In genomic region chr22:33853200-33854097, GRCh38 we compare ENCODE assay signal across 8 cellular contexts.
DNase-seq lines count a peak whose midpoint lies in the region; ATAC-seq and TF ChIP-seq lines count a peak whose summit lies in the region.

No MANE protein-coding gene starts in this region.

- H3K4me3 ChIP-seq in AG04449 (ENCODE audit: low read depth, low read length) (peak overlapping the region; percentile 62), coronary artery (peak overlapping the region; percentile 66), stomach smooth muscle (ENCODE audit: low read length in 2 of 2) (peak overlapping the region; percentile 66 to 86), Caco-2 (ENCODE audit: low read depth, low read length) (no peak overlapping the region)

- peak overlapping the region; percentile 39 to 74 for H3K9ac ChIP-seq in stomach smooth muscle (ENCODE audit: low read length in 2 of 2)

- H3K27ac ChIP-seq in coronary artery (peak overlapping the region; percentile 38 to 71), stomach smooth muscle (ENCODE audit: low read length) (peak overlapping the region; percentile 58)

- H3K27me3 ChIP-seq in stomach smooth muscle (ENCODE audit: control insufficient read depth in 1 of 2, insufficient read depth in 2 of 2, low read length in 2 of 2), result no peaks in the 10 kb centered on the region
- no peaks in the 10 kb centered on the region for H3K27me3 ChIP-seq in Caco-2 (replicated peaks; ENCODE audit: control insufficient read depth, insufficient read depth, low read length)

- no TSS peak for BruUV-seq in Caco-2 (replicated peaks; lab: Mats Ljungman, UMichigan)

- POLR2A ChIA-PET in AG04449 (lab: Yijun Ruan, JAX), result interaction anchor here (0.7 to 1.2 kb wide), 2 partner anchors 68 to 69 kb away, joined by 3 read pairs; no protein-coding TSS in a partner anchor
- POLR2A ChIA-PET in Caco-2 (lab: Charles Lee), result interaction anchor here (0.6 kb wide), 1 partner anchor 18 kb away, joined by 8 read pairs; no protein-coding TSS in a partner anchor

- in situ Hi-C loops in GM13976 (cut with MboI; ENCODE audit: low sequenced_read_pairs, unreplicated experiment), result no loop called here

- H3K36me3 ChIP-seq in stomach smooth muscle (ENCODE audit: control insufficient read depth in 2 of 2, insufficient read depth in 2 of 2, low read length in 2 of 2) (no peaks in the 10 kb centered on the region), Caco-2 (ENCODE audit: control insufficient read depth, insufficient read depth, low read length) (no peaks in the 10 kb centered on the region)

- H3K9me3 Mint-ChIP-seq in Caco-2 (ENCODE audit: unreplicated experiment), result peaks cover 9% of the 10 kb centered on the region

- intact Hi-C loops in Caco-2 (cut with micrococcal nuclease; ENCODE audit: unreplicated experiment), result no loop called here

- no peaks in the 10 kb centered on the region for H3K36me3 Mint-ChIP-seq in Caco-2 (ENCODE audit: insufficient read depth, unreplicated experiment)

- no peak overlapping the region for H3K27ac Mint-ChIP-seq in Caco-2 (ENCODE audit: unreplicated experiment)

- peaks cover 6% of the 10 kb centered on the region for H3K4me1 ChIP-seq in stomach smooth muscle (ENCODE audit: control insufficient read depth, insufficient read depth, low read length)
- no peaks in the 10 kb centered on the region for H3K4me1 ChIP-seq in Caco-2

- CTCF ChIA-PET in AG04449 (lab: Yijun Ruan, JAX), result interaction anchor here (0.8 to 2.0 kb wide), 2 partner anchors 12 to 15 kb away, joined by 3 to 6 read pairs; no protein-coding TSS in a partner anchor
- CTCF ChIA-PET in Caco-2 (lab: Charles Lee), result no interaction called here

- no peak overlapping the region for H3K4me3 Mint-ChIP-seq in Caco-2 (ENCODE audit: unreplicated experiment)

- H3K27me3 Mint-ChIP-seq in Caco-2 (ENCODE audit: insufficient read depth, unreplicated experiment), result no peaks in the 10 kb centered on the region

- H3K4me1 Mint-ChIP-seq in Caco-2 (ENCODE audit: low read depth, unreplicated experiment), result no peaks in the 10 kb centered on the region

- TF ChIP-seq CTCF in AG04449 (IDR thresholded peaks at IDR 0.05; ENCODE audit: insufficient read depth, low read length, missing control alignments) (no peak), GM13976 (IDR thresholded peaks at IDR 0.05; ENCODE audit: borderline replicate concordance, control extremely low read depth, extremely low read depth, insufficient read depth, missing control alignments) (no peak), coronary artery (IDR thresholded peaks at IDR 0.05) (no peak), Caco-2 (IDR thresholded peaks at IDR 0.05; ENCODE audit: insufficient read depth in 1 of 2, low read depth in 1 of 2, low read length in 1 of 2, severe bottlenecking in 1 of 2, unreplicated experiment in 1 of 2) (no peak)

- ATAC-seq in HG03095 (IDR thresholded peaks at IDR 0.05; ENCODE audit: unreplicated experiment) (peak; percentile 66), left lobe of liver (peak; percentile 98)

- peak; percentile 34 for DNase-seq in AG04449 (ENCODE audit: low read depth, low spot score)
- peak; percentile 81 for DNase-seq in GM13976 (ENCODE audit: low spot score)
- DNase-seq in OCI-M1 (lab: John Stamatoyannopoulos, UW), result peak; percentile 82
- DNase-seq in coronary artery (ENCODE audit: low spot score), result no peak
- DNase-seq in left lobe of liver (ENCODE audit: low spot score), result peak; percentile 78
- no peak for DNase-seq in Caco-2

- no peaks in the 10 kb centered on the region for H3K9me3 ChIP-seq in stomach smooth muscle (ENCODE audit: control insufficient read depth in 2 of 2, low read length in 2 of 2)
- H3K9me3 ChIP-seq in Caco-2, result no peaks in the 10 kb centered on the region

Comparison
In these comparisons a context has a peak if more than half of its experiments do, and no peak if none do; other contexts are left out.
1. DNase-seq: peak in AG04449 (single experiment), GM13976 (single experiment), OCI-M1 (single experiment) and left lobe of liver (single experiment); none in coronary artery (single experiment) and Caco-2 (0 of 2).